In genomic region chr6:118168421-118168820, GRCh38 we compare ENCODE assay signal across 22 cellular contexts.
"Had no signal": no experiment of that assay in that cellular context is flagged by ENCODE, and none has a peak within 500 bp of the region (broad histone marks: within the 10 kb centered on the region; RNA-seq: fewer than 3 reads in every experiment).

No MANE protein-coding gene starts in this region.

- DNase-seq: activated CD4-positive, alpha-beta T cell treated with anti-CD3 and anti-CD28 coated beads for 4 hours; activated CD8-positive, alpha-beta memory T cell treated with anti-CD3 and anti-CD28 coated beads, Interleukin-2, amount 50 U/mL, for 48 hours; activated CD8-positive, alpha-beta T cell treated with anti-CD3 and anti-CD28 coated beads, Interleukin-2, amount 10 ng/mL, durations not matched to agents 7 days and 5 days; activated naive CD4-positive, alpha-beta T cell; activated naive CD8-positive, alpha-beta T cell treated with anti-CD3 and anti-CD28 coated beads, Interleukin-2, amount 50 U/mL, for 24 hours; activated T-cell treated with anti-CD3 and anti-CD28 coated beads, Interleukin-2, amount 50 U/mL, for 1 hour; amniotic stem cell; body of pancreas; cortex of kidney; KBM-7; NCI-H1092; NCI-H1417; NCI-H1930; NCI-H510A treated with DMSO at 0.1 percent for 48 hours; NCI-H69; NK-92 treated with Interleukin-12 subunit alpha and Interleukin-12 subunit beta, amount 100 ng/mL, for 24 hours; PC-9; SHP77 treated with DMSO at 0.1 percent for 48 hours; T-helper 17 cell; T-helper 9 cell had no signal

- ATAC-seq: activated CD4-positive, CD25-positive, alpha-beta regulatory T cell treated with anti-CD3 and anti-CD28 coated beads, Interleukin-2, amount 50 U/mL, for 24 hours; activated CD8-positive, alpha-beta T cell treated with anti-CD3 and anti-CD28 coated beads, Interleukin-2, amount 10 ng/mL, durations not matched to agents 7 days and 5 days; activated naive CD4-positive, alpha-beta T cell treated with anti-CD3 and anti-CD28 coated beads, Interleukin-2, amount 50 U/mL, for 72 hours; activated naive CD8-positive, alpha-beta T cell treated with anti-CD3 and anti-CD28 coated beads, Interleukin-2, amount 50 U/mL, for 24 hours; body of pancreas; T-helper 17 cell had no signal
